Comparison of ENCODE assay signal across 27 cellular contexts in the genomic region with DNA sequence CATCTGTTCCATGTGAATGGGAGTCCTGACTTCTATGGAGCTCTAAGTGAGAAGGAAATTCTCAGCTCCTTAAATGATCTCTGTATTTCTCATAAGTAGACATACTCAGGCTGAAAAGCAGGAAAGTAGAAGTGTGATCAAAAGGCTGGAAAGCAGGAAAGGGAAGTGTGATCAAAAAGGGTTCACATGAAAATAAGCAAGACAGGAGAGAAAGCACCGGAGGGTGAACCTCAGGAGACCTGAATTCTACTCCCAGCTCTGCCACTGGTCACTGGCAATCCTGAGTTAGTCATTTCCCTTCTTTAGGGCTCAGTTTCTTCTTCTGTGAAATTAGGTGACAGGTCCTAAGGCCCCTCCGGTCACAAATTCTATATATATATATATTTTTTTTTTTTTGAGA. TPM values are rescaled to one million over a fixed set of nuclear protein-coding genes. Genes with fewer than 3 reads are reported as not detected.
DNase-seq lines count a peak whose midpoint lies in the region; ATAC-seq and TF ChIP-seq lines count a peak whose summit lies in the region.
"Had no signal": no experiment of that assay in that cellular context is flagged by ENCODE, and none has a peak within 500 bp of the region (broad histone marks: within the 10 kb centered on the region; RNA-seq: fewer than 3 reads in every experiment).

No MANE protein-coding gene starts in this region.

- H3K36me3 ChIP-seq in Loucy (ENCODE audit: insufficient read depth, low read length) (no peaks in the 10 kb centered on the region), mesenchymal stem cell (ENCODE audit: control insufficient read depth in 1 of 2, insufficient read depth in 2 of 2, low read depth in 1 of 2, low read length in 2 of 2) (no peaks in the 10 kb centered on the region)
- H3K36me3 ChIP-seq: ascending aorta, thoracic aorta had no signal

- no peaks in the 10 kb centered on the region for H3F3A ChIP-seq in Loucy (ENCODE audit: low read depth)

- H4K8ac ChIP-seq in mesenchymal stem cell (ENCODE audit: low read length): no peak overlapping the region

- no peaks in the 10 kb centered on the region for H3K36me3 Mint-ChIP-seq in activated CD8-positive, alpha-beta memory T cell treated with anti-CD3 and anti-CD28 coated beads, Interleukin-2, amount 10 ng/mL, durations not matched to agents 7 days and 5 days
- H3K36me3 Mint-ChIP-seq in CD4-positive, alpha-beta T cell (ENCODE audit: low read depth): no peaks in the 10 kb centered on the region
- H3K36me3 Mint-ChIP-seq: activated naive CD4-positive, alpha-beta T cell treated with anti-CD3 and anti-CD28 coated beads, Interleukin-2, amount 50 U/mL, for 24 hours; CD4-positive, CD25-positive, alpha-beta regulatory T cell had no signal

- no peak overlapping the region for H4K91ac ChIP-seq in mesenchymal stem cell (ENCODE audit: low read length)

- H3K4me1 ChIP-seq in Loucy (ENCODE audit: insufficient read depth, low read length, poor library complexity, severe bottlenecking): no peaks in the 10 kb centered on the region
- H3K4me1 ChIP-seq in mesenchymal stem cell (ENCODE audit: control insufficient read depth, insufficient read depth, low read depth, low read length): peaks cover 2% of the 10 kb centered on the region
- H3K4me1 ChIP-seq: ascending aorta had no signal

- no peak overlapping the region for H3K9ac ChIP-seq in Loucy (ENCODE audit: low read depth, low read length, poor library complexity, severe bottlenecking)
- H3K9ac ChIP-seq in mesenchymal stem cell (ENCODE audit: low read length): peak overlapping the region; percentile 9

- H2BK5ac ChIP-seq in mesenchymal stem cell (ENCODE audit: low read depth, low read length, poor library complexity, severe bottlenecking): no peak overlapping the region

- H2BK120ac ChIP-seq in mesenchymal stem cell (ENCODE audit: low read depth, low read length): no peak overlapping the region

- POLR2A ChIA-PET in CD4-positive, alpha-beta T cell (lab: Charles Lee): no interaction called here

- H3K14ac ChIP-seq in mesenchymal stem cell (ENCODE audit: low read length in 2 of 2): no peak overlapping the region

- no peak overlapping the region for H2BK12ac ChIP-seq in mesenchymal stem cell (ENCODE audit: low read length in 2 of 2)

- 0% methylated on average over 1 of the region's 2 CpGs for WGBS in mesenchymal stem cell

- peak; percentile 39 for ATAC-seq in GM21825 (IDR thresholded peaks at IDR 0.05; ENCODE audit: unreplicated experiment)
- ATAC-seq in activated CD8-positive, alpha-beta memory T cell treated with anti-CD3 and anti-CD28 coated beads, Interleukin-2, amount 10 ng/mL, durations not matched to agents 7 days and 5 days: no peak
- no peak for ATAC-seq in CD4-positive, alpha-beta T cell (ENCODE audit: poor library complexity)
- ATAC-seq: activated CD4-positive, alpha-beta T cell treated with anti-CD3 and anti-CD28 coated beads for 36 hours; activated T-cell treated with anti-CD3 and anti-CD28 coated beads, Interleukin-2, amount 50 U/mL, for 72 hours had no signal

- no peak overlapping the region for H2AK5ac ChIP-seq in mesenchymal stem cell (ENCODE audit: low read length, severe bottlenecking)

- no peak overlapping the region for H3K27ac ChIP-seq in mesenchymal stem cell (ENCODE audit: low read length, poor library complexity, severe bottlenecking)
- no peak overlapping the region for H3K27ac ChIP-seq in CD4-positive, alpha-beta T cell (ENCODE audit: low read depth, low read length)
- H3K27ac ChIP-seq: ascending aorta, thoracic aorta had no signal

- TF ChIP-seq CTCF in GM12864 (IDR thresholded peaks at IDR 0.05; ENCODE audit: low read depth, low read length, missing control alignments) (no peak), Loucy (conservative IDR thresholded peaks at IDR 0.05; ENCODE audit: low read length) (no peak)
- TF ChIP-seq CTCF in CD4-positive, alpha-beta T cell (IDR thresholded peaks at IDR 0.05): no peak

- H3K4me3 ChIP-seq in GM12864 (ENCODE audit: low read depth, low read length) (peak overlapping the region; percentile 39; the same call in 1 of the 2 replicates), Loucy (ENCODE audit: low read length, poor library complexity, severe bottlenecking) (no peak overlapping the region), mesenchymal stem cell (ENCODE audit: insufficient read depth in 1 of 2, low read depth in 1 of 2, low read length in 2 of 2) (no peak overlapping the region)
- H3K4me3 ChIP-seq: ascending aorta, lung, smooth muscle cell, thoracic aorta had no signal

- DNase-seq in GM12864 (ENCODE audit: low read depth) (peak; percentile 59), mesenchymal stem cell (no peak), NCI-H1417 (lab: John Stamatoyannopoulos, UW) (no peak), NOMO-1 treated with DMSO at 0.1 percent for 48 hours (lab: John Stamatoyannopoulos, UW; ENCODE audit: unreplicated experiment) (no peak)
- no peak for DNase-seq in activated CD8-positive, alpha-beta memory T cell treated with anti-CD3 and anti-CD28 coated beads, Interleukin-2, amount 10 ng/mL, durations not matched to agents 7 days and 5 days
- no peak for DNase-seq in CD4-positive, alpha-beta T cell
- DNase-seq: activated CD4-positive, alpha-beta T cell treated with anti-CD3 and anti-CD28 coated beads for 36 hours; activated T-cell treated with anti-CD3 and anti-CD28 coated beads, Interleukin-2, amount 50 U/mL, for 72 hours; CD4-positive, CD25-positive, alpha-beta regulatory T cell; central memory CD4-positive, alpha-beta T cell; DMS 273 treated with DMSO at 0.1 percent for 48 hours; kidney glomerular epithelial cell; NCI-H187; NCI-H748 treated with DMSO at 0.1 percent for 48 hours; occipital lobe; OCI-M1; Right ventricle myocardium superior; stimulated activated CD4-positive, alpha-beta T cell treated with anti-CD3 and anti-CD28 coated beads, Interleukin-2, amount 100 ng/mL, for 48 hours; stimulated activated naive CD4-positive, alpha-beta T cell treated with Interleukin-2 at 50 U/mL for 16 hours had no signal

- CTCF ChIA-PET in activated CD8-positive, alpha-beta memory T cell treated with anti-CD3 and anti-CD28 coated beads, Interleukin-2, amount 10 ng/mL, durations not matched to agents 7 days and 5 days (lab: Charles Lee): interaction anchor here (2.2 to 3.4 kb wide), 2 partner anchors 25 to 41 kb away, joined by 9 to 10 read pairs; no protein-coding TSS in a partner anchor
- CTCF ChIA-PET in CD4-positive, alpha-beta T cell (lab: Charles Lee): no interaction called here

- no peaks in the 10 kb centered on the region for H3K9me3 ChIP-seq in Loucy (ENCODE audit: insufficient read depth, low read depth, low read length)
- no peaks in the 10 kb centered on the region for H3K9me3 ChIP-seq in mesenchymal stem cell (ENCODE audit: control insufficient read depth, low read length)
- H3K9me3 ChIP-seq in CD4-positive, alpha-beta T cell (ENCODE audit: control insufficient read depth, low read length): no peaks in the 10 kb centered on the region
- H3K9me3 ChIP-seq: ascending aorta, thoracic aorta had no signal

- no peaks in the 10 kb centered on the region for H3K27me3 Mint-ChIP-seq in activated CD8-positive, alpha-beta memory T cell treated with anti-CD3 and anti-CD28 coated beads, Interleukin-2, amount 10 ng/mL, durations not matched to agents 7 days and 5 days
- H3K27me3 Mint-ChIP-seq in CD4-positive, alpha-beta T cell: no peaks in the 10 kb centered on the region
- H3K27me3 Mint-ChIP-seq: activated CD4-positive, alpha-beta T cell treated with anti-CD3 and anti-CD28 coated beads for 36 hours; CD4-positive, CD25-positive, alpha-beta regulatory T cell had no signal

- H3K27me3 ChIP-seq in Loucy (ENCODE audit: insufficient read depth, low read length, poor library complexity, severe bottlenecking): no peaks in the 10 kb centered on the region
- no peaks in the 10 kb centered on the region for H3K27me3 ChIP-seq in mesenchymal stem cell (ENCODE audit: control insufficient read depth in 1 of 2, insufficient read depth in 1 of 2, low read length in 2 of 2)
- no peaks in the 10 kb centered on the region for H3K27me3 ChIP-seq in CD4-positive, alpha-beta T cell (ENCODE audit: control insufficient read depth, insufficient read depth, low read length)
- H3K27me3 ChIP-seq: ascending aorta had no signal

- H3K4me1 Mint-ChIP-seq in activated CD8-positive, alpha-beta memory T cell treated with anti-CD3 and anti-CD28 coated beads, Interleukin-2, amount 10 ng/mL, durations not matched to agents 7 days and 5 days: peaks cover 18% of the 10 kb centered on the region
- no peaks in the 10 kb centered on the region for H3K4me1 Mint-ChIP-seq in CD4-positive, alpha-beta T cell (ENCODE audit: low read depth)

- H3K4me2 ChIP-seq in Loucy (ENCODE audit: low read depth, low read length, poor library complexity, severe bottlenecking) (no peak overlapping the region), mesenchymal stem cell (ENCODE audit: low read length, poor library complexity, severe bottlenecking) (no peak overlapping the region)
- H3K4me2 ChIP-seq: smooth muscle cell had no signal

- H2BK15ac ChIP-seq in mesenchymal stem cell (ENCODE audit: low read depth, poor library complexity, severe bottlenecking): no peak overlapping the region

- intact Hi-C loops in CD4-positive, alpha-beta T cell (cut with DNase I, micrococcal nuclease): no loop called here

- H3K9me2 ChIP-seq in Loucy (replicated peaks; ENCODE audit: low read depth, low read length): no peaks in the 10 kb centered on the region

- peak overlapping the region; percentile 59; the same call in 1 of the 2 replicates for H2AFZ ChIP-seq in Loucy (ENCODE audit: low read length)
- H2AFZ ChIP-seq in mesenchymal stem cell (ENCODE audit: low read depth, low read length): no peak overlapping the region

- H3K9me3 Mint-ChIP-seq in activated CD8-positive, alpha-beta memory T cell treated with anti-CD3 and anti-CD28 coated beads, Interleukin-2, amount 10 ng/mL, durations not matched to agents 7 days and 5 days (ENCODE audit: low read depth): no peaks in the 10 kb centered on the region
- H3K9me3 Mint-ChIP-seq in CD4-positive, alpha-beta T cell: peaks cover 2% of the 10 kb centered on the region
- H3K9me3 Mint-ChIP-seq: activated naive CD4-positive, alpha-beta T cell treated with anti-CD3 and anti-CD28 coated beads, Interleukin-2, amount 50 U/mL, for 24 hours; activated T-cell treated with anti-CD3 and anti-CD28 coated beads, Interleukin-2, amount 50 U/mL, for 72 hours had no signal

- H3K79me1 ChIP-seq in mesenchymal stem cell (replicated peaks; ENCODE audit: low read length, poor library complexity, severe bottlenecking): no peaks in the 10 kb centered on the region

- no peak overlapping the region for H3K4me3 Mint-ChIP-seq in activated CD8-positive, alpha-beta memory T cell treated with anti-CD3 and anti-CD28 coated beads, Interleukin-2, amount 10 ng/mL, durations not matched to agents 7 days and 5 days
- H3K4me3 Mint-ChIP-seq in CD4-positive, alpha-beta T cell: no peak overlapping the region
- H3K4me3 Mint-ChIP-seq: activated CD4-positive, alpha-beta T cell treated with anti-CD3 and anti-CD28 coated beads for 36 hours; activated naive CD4-positive, alpha-beta T cell treated with anti-CD3 and anti-CD28 coated beads, Interleukin-2, amount 50 U/mL, for 24 hours; activated T-cell treated with anti-CD3 and anti-CD28 coated beads, Interleukin-2, amount 50 U/mL, for 72 hours; CD4-positive, CD25-positive, alpha-beta regulatory T cell had no signal

- H3K23ac ChIP-seq in mesenchymal stem cell (ENCODE audit: low read length in 2 of 2): no peak overlapping the region

- H4K20me1 ChIP-seq in Loucy (ENCODE audit: insufficient read depth, low read length, poor library complexity, severe bottlenecking): no peaks in the 10 kb centered on the region

- H3K4ac ChIP-seq in mesenchymal stem cell (ENCODE audit: low read depth in 1 of 2, low read length in 2 of 2): no peak overlapping the region

- no peaks in the 10 kb centered on the region for H3K79me2 ChIP-seq in Loucy (ENCODE audit: insufficient read depth, low read length)

- H3K18ac ChIP-seq in mesenchymal stem cell (ENCODE audit: low read depth in 1 of 2, low read length in 2 of 2): no peak overlapping the region

- H3K27ac Mint-ChIP-seq in activated CD8-positive, alpha-beta memory T cell treated with anti-CD3 and anti-CD28 coated beads, Interleukin-2, amount 10 ng/mL, durations not matched to agents 7 days and 5 days: no peak overlapping the region
- H3K27ac Mint-ChIP-seq in CD4-positive, alpha-beta T cell: no peak overlapping the region
- H3K27ac Mint-ChIP-seq: activated CD4-positive, alpha-beta T cell treated with anti-CD3 and anti-CD28 coated beads for 36 hours; activated naive CD4-positive, alpha-beta T cell treated with anti-CD3 and anti-CD28 coated beads, Interleukin-2, amount 50 U/mL, for 24 hours; activated T-cell treated with anti-CD3 and anti-CD28 coated beads, Interleukin-2, amount 50 U/mL, for 72 hours; CD4-positive, CD25-positive, alpha-beta regulatory T cell had no signal

RNA-seq across cellular contexts. Expression of a gene that starts 55.5 kb away (rescaled TPM):
- 8.3 TPM for polyA plus RNA-seq in mesenchymal stem cell (2013, experiment 1 of 2)
- 7.9 TPM for polyA plus RNA-seq in mesenchymal stem cell (2013, experiment 2 of 2)
- 10 to 100 TPM; 16.2 to 36.0 TPM for total RNA-seq in activated CD8-positive, alpha-beta memory T cell treated with anti-CD3 and anti-CD28 coated beads, Interleukin-2, amount 10 ng/mL, durations not matched to agents 7 days and 5 days
- total RNA-seq in CD4-positive, alpha-beta T cell: 10 to 100 TPM; 31.0 to 31.7 TPM
- total RNA-seq: dermis microvascular lymphatic vessel endothelial cell had no signal

RNA-seq across cellular contexts. Expression of a gene that starts 56.6 kb away (rescaled TPM):
- 6.4 TPM for polyA plus RNA-seq in mesenchymal stem cell (2013, experiment 1 of 2)
- 6.2 TPM for polyA plus RNA-seq in mesenchymal stem cell (2013, experiment 2 of 2)
- total RNA-seq in activated CD8-positive, alpha-beta memory T cell treated with anti-CD3 and anti-CD28 coated beads, Interleukin-2, amount 10 ng/mL, durations not matched to agents 7 days and 5 days: 10 to 100 TPM; 27.5 to 32.3 TPM
- total RNA-seq in CD4-positive, alpha-beta T cell: 10 to 100 TPM; 27.4 to 27.7 TPM
